ENCODE assay signal across 23 cellular contexts in the genomic region with DNA sequence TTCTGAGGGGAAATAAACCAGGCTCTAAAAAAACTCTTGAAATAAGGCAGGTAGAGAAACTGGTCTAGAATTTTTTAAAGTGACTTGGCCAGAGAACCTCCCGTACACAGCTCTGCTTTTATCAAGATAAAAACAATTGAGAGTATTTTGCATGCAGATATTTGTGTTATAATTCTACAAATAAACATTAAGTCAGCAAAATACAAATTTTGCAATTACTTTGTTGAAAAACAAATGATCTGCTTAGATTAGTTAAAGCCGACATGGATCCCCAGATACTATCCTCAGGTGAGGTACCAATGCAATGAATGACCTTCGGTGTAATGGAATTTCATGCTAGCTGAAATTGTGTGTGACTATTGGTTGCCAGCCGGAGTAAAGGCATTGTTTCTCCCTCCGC.
"Had no signal": no experiment of that assay in that cellular context is flagged by ENCODE, and none has a peak within 500 bp of the region (broad histone marks: within the 10 kb centered on the region; RNA-seq: fewer than 3 reads in every experiment).

No MANE protein-coding gene starts in this region.

- H3K9ac ChIP-seq: parathyroid adenoma had no signal

- H3K9me3 ChIP-seq: heart right ventricle, left ventricle myocardium inferior, mucosa of descending colon, sigmoid colon, spleen, suprapubic skin, thoracic aorta, tibial artery, upper lobe of right lung had no signal

- H3K4me1 Mint-ChIP-seq: naive thymus-derived CD4-positive, alpha-beta T cell; stimulated activated effector memory CD8-positive, alpha-beta T cell treated with anti-CD3 and anti-CD28 coated beads, Interleukin-12 subunit alpha, Interleukin-12 subunit beta, amount 100 ng/mL, for 72 hours had no signal

- H3K36me3 Mint-ChIP-seq: naive thymus-derived CD4-positive, alpha-beta T cell; natural killer cell treated with Interleukin-12 subunit alpha and Interleukin-12 subunit beta and Interleukin-15 and Interleukin-18, amount 100 ng/mL, for 72 hours; stimulated activated effector memory CD8-positive, alpha-beta T cell treated with anti-CD3 and anti-CD28 coated beads, Interleukin-12 subunit alpha, Interleukin-12 subunit beta, amount 100 ng/mL, for 72 hours had no signal

- H3K4me1 ChIP-seq: heart right ventricle, left ventricle myocardium inferior, parathyroid adenoma, spleen, suprapubic skin, tibial artery, upper lobe of right lung had no signal

- H3K27ac ChIP-seq: heart right ventricle, hepatocyte, left ventricle myocardium inferior, parathyroid adenoma, sigmoid colon, spleen, suprapubic skin, thoracic aorta, tibial artery, upper lobe of right lung had no signal

- H3K79me2 ChIP-seq: hepatocyte, parathyroid adenoma had no signal

- H3K27me3 Mint-ChIP-seq: naive thymus-derived CD4-positive, alpha-beta T cell; natural killer cell treated with Interleukin-12 subunit alpha and Interleukin-12 subunit beta and Interleukin-15 and Interleukin-18, amount 100 ng/mL, for 72 hours; stimulated activated naive CD8-positive, alpha-beta T cell treated with anti-CD3 and anti-CD28 coated beads, Interleukin-15, Interleukin-2, amounts not matched to agents 100 ng/mL and 50 ng/mL, for 24 hours had no signal

- H3K4me3 ChIP-seq: heart right ventricle, hepatocyte, left ventricle myocardium inferior, lung, mucosa of descending colon, sigmoid colon, spleen, suprapubic skin, thoracic aorta, tibial artery, upper lobe of right lung had no signal

- H3K4me2 ChIP-seq: hepatocyte had no signal

- H2AFZ ChIP-seq: hepatocyte, parathyroid adenoma had no signal

- H3K4me3 Mint-ChIP-seq: naive thymus-derived CD4-positive, alpha-beta T cell; natural killer cell treated with Interleukin-12 subunit alpha and Interleukin-12 subunit beta and Interleukin-15 and Interleukin-18, amount 100 ng/mL, for 72 hours; stimulated activated effector memory CD8-positive, alpha-beta T cell treated with anti-CD3 and anti-CD28 coated beads, Interleukin-12 subunit alpha, Interleukin-12 subunit beta, amount 100 ng/mL, for 72 hours; stimulated activated naive CD8-positive, alpha-beta T cell treated with anti-CD3 and anti-CD28 coated beads, Interleukin-15, Interleukin-2, amounts not matched to agents 100 ng/mL and 50 ng/mL, for 24 hours had no signal

- DNase-seq: heart right ventricle; islet precursor cell; left ventricle myocardium inferior; midbrain; mucosa of descending colon; naive thymus-derived CD4-positive, alpha-beta T cell; nucleus accumbens; right cardiac atrium; sigmoid colon; small intestine; spleen; stimulated activated CD4-positive, alpha-beta T cell treated with anti-CD3 and anti-CD28 coated beads, Interleukin-4, amount 100 ng/mL, for 24 hours; stimulated activated naive CD4-positive, alpha-beta T cell; tibial artery; upper lobe of right lung had no signal

- H3K27me3 ChIP-seq: heart right ventricle, hepatocyte, sigmoid colon, spleen, suprapubic skin, tibial artery, upper lobe of right lung had no signal

- H3K27ac Mint-ChIP-seq: naive thymus-derived CD4-positive, alpha-beta T cell; natural killer cell treated with Interleukin-12 subunit alpha and Interleukin-12 subunit beta and Interleukin-15 and Interleukin-18, amount 100 ng/mL, for 72 hours; stimulated activated effector memory CD8-positive, alpha-beta T cell treated with anti-CD3 and anti-CD28 coated beads, Interleukin-12 subunit alpha, Interleukin-12 subunit beta, amount 100 ng/mL, for 72 hours; stimulated activated naive CD8-positive, alpha-beta T cell treated with anti-CD3 and anti-CD28 coated beads, Interleukin-15, Interleukin-2, amounts not matched to agents 100 ng/mL and 50 ng/mL, for 24 hours had no signal

- H3K36me3 ChIP-seq: heart right ventricle, left ventricle myocardium inferior, sigmoid colon, spleen, suprapubic skin, thoracic aorta, tibial artery, upper lobe of right lung had no signal
